In genomic region chr4:142559986-142560385, GRCh38 we compare ENCODE assay signal across 26 cellular contexts.
A peak's percentile ranks its signal among the peaks of the same experiment; 100 is the strongest.
DNase-seq lines count a peak whose midpoint lies in the region; ATAC-seq and TF ChIP-seq lines count a peak whose summit lies in the region.
"Had no signal": no experiment of that assay in that cellular context is flagged by ENCODE, and none has a peak within 500 bp of the region (broad histone marks: within the 10 kb centered on the region; RNA-seq: fewer than 3 reads in every experiment).

No MANE protein-coding gene starts in this region.

- in situ Hi-C loops in SK-MEL-5 (cut with HindIII; ENCODE audit: low pct_unique_long_range_greater_than_20kb, low sequenced_read_pairs), result no loop called here

- no peak overlapping the region for H3K4me3 ChIP-seq in retinal pigment epithelial cell (ENCODE audit: low read length)
- H3K4me3 ChIP-seq: psoas muscle, tibial artery had no signal

- peaks cover 80% of the 10 kb centered on the region for H3K4me1 Mint-ChIP-seq in activated naive CD4-positive, alpha-beta T cell treated with anti-CD3 and anti-CD28 coated beads, Interleukin-2, amount 50 U/mL, for 24 hours
- H3K4me1 Mint-ChIP-seq: activated B cell treated with CpG ODN at 0.5 μM for 24 hours had no signal

- peak overlapping the region; percentile 67 for H3K27ac Mint-ChIP-seq in activated naive CD4-positive, alpha-beta T cell treated with anti-CD3 and anti-CD28 coated beads, Interleukin-2, amount 50 U/mL, for 24 hours
- H3K27ac Mint-ChIP-seq in activated naive CD4-positive, alpha-beta T cell treated with anti-CD3 and anti-CD28 coated beads, Interleukin-2, amount 50 U/mL, for 72 hours, result no peak overlapping the region
- H3K27ac Mint-ChIP-seq: activated B cell treated with CpG ODN at 0.5 μM for 24 hours, H9 had no signal

- TF ChIP-seq CTCF in retinal pigment epithelial cell (conservative IDR thresholded peaks at IDR 0.05; ENCODE audit: low read depth, low read length), result no peak

- H3K4me3 Mint-ChIP-seq in activated naive CD4-positive, alpha-beta T cell treated with anti-CD3 and anti-CD28 coated beads, Interleukin-2, amount 50 U/mL, for 24 hours, result no peak overlapping the region
- H3K4me3 Mint-ChIP-seq: activated B cell treated with CpG ODN at 0.5 μM for 24 hours; H9; naive thymus-derived CD8-positive, alpha-beta T cell had no signal

- no peak for ATAC-seq in activated naive CD4-positive, alpha-beta T cell treated with anti-CD3 and anti-CD28 coated beads, Interleukin-2, amount 50 U/mL, for 72 hours
- no peak for ATAC-seq in GM19035 (IDR thresholded peaks at IDR 0.05; ENCODE audit: unreplicated experiment)
- ATAC-seq: left ventricle myocardium superior; naive thymus-derived CD8-positive, alpha-beta T cell; Panc1; psoas muscle had no signal

- no peaks in the 10 kb centered on the region for H3K27me3 Mint-ChIP-seq in activated naive CD4-positive, alpha-beta T cell treated with anti-CD3 and anti-CD28 coated beads, Interleukin-2, amount 50 U/mL, for 24 hours
- H3K27me3 Mint-ChIP-seq: activated B cell treated with CpG ODN at 0.5 μM for 24 hours; naive thymus-derived CD8-positive, alpha-beta T cell had no signal

- H3K9me3 Mint-ChIP-seq in activated naive CD4-positive, alpha-beta T cell treated with anti-CD3 and anti-CD28 coated beads, Interleukin-2, amount 50 U/mL, for 24 hours, result no peaks in the 10 kb centered on the region
- H3K9me3 Mint-ChIP-seq in activated naive CD4-positive, alpha-beta T cell treated with anti-CD3 and anti-CD28 coated beads, Interleukin-2, amount 50 U/mL, for 72 hours, result peaks cover 7 to 8% of the 10 kb centered on the region in 2 donors
- H3K9me3 Mint-ChIP-seq: activated B cell treated with CpG ODN at 0.5 μM for 24 hours; H9; naive thymus-derived CD8-positive, alpha-beta T cell had no signal

- peaks cover 3% of the 10 kb centered on the region for H3K36me3 Mint-ChIP-seq in activated naive CD4-positive, alpha-beta T cell treated with anti-CD3 and anti-CD28 coated beads, Interleukin-2, amount 50 U/mL, for 24 hours
- peaks cover 9 to 16% of the 10 kb centered on the region in 2 donors for H3K36me3 Mint-ChIP-seq in activated naive CD4-positive, alpha-beta T cell treated with anti-CD3 and anti-CD28 coated beads, Interleukin-2, amount 50 U/mL, for 72 hours
- H3K36me3 Mint-ChIP-seq: naive thymus-derived CD8-positive, alpha-beta T cell had no signal

- DNase-seq in activated naive CD4-positive, alpha-beta T cell treated with anti-CD3 and anti-CD28 coated beads, Interleukin-2, amount 50 U/mL, for 72 hours (ENCODE audit: low spot score in 2 of 2), result no peak
- DNase-seq in SK-MEL-5 (ENCODE audit: low read depth, low spot score) (peak; percentile 74), cerebellar cortex (ENCODE audit: low spot score) (peak; percentile 78), retinal pigment epithelial cell (ENCODE audit: low read depth) (peak; percentile 91), RKO (ENCODE audit: low spot score) (no peak)
- DNase-seq: activated B cell treated with CpG ODN at 0.5 μM for 24 hours; activated CD8-positive, alpha-beta memory T cell treated with anti-CD3 and anti-CD28 coated beads, Interleukin-2, amount 50 U/mL, for 4 hours; amniotic stem cell; brain microvascular endothelial cell; H9; kidney; left ventricle myocardium superior; midbrain; MM.1S; naive thymus-derived CD8-positive, alpha-beta T cell; NCI-H1105 treated with DMSO at 0.1 percent for 48 hours; NCI-H2029; NCI-H226; NCI-H526 treated with DMSO at 0.1 percent for 48 hours; psoas muscle; SHP77; stimulated activated CD4-positive, alpha-beta T cell treated with anti-CD3 and anti-CD28 coated beads, Interleukin-4, amount 100 ng/mL, for 1 hour; tibial artery had no signal

Comparison
In these comparisons a context has a peak if more than half of its experiments do, and no peak if none do; other contexts are left out.
1. DNase-seq: peak in SK-MEL-5 (single experiment), cerebellar cortex (single experiment) and retinal pigment epithelial cell (single experiment); none in activated naive CD4-positive, alpha-beta T cell treated with anti-CD3 and anti-CD28 coated beads, Interleukin-2, amount 50 U/mL, for 72 hours (0 of 2) and RKO (single experiment).